Comparison of ENCODE assay signal across 9 cellular contexts in the genomic region with DNA sequence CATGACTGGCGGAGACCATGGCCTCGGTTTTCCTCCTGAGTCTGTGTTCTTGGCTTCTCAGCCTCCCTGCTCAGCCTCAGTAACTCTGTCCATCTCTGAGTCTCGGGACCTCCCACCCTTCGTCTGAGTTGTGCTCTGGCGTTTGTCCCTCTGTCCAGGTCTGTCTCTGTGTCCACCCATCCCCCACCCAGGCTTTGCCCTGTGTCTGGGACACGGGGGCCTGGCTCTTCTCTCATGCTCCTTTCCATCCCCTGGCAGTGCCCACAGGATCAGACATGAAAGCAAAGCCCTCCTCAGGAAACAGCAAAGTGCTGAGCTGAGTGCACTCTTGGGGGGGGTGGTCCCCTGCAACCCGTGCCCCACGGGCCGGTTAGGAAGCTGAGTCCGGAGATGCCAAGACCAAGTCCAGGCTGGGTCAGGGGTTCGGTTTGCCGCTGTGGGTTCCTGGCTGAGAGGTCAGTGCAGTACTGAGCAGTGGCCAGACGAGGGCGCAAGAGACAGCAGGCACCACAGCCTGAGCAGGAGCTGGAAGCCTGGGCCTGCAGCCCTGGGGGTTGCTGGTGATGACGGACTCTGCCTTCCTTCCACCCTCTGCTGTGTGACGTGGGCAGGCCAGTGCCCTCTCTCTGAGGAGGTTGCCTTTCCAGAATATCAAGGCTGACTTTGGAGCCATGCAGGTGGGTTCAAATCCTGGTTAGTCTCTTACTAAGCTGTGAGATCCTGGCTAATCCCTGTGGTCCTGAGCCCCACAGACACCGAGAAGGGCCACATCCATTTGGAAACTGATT. TPM values are rescaled to one million over a fixed set of nuclear protein-coding genes. Genes with fewer than 3 reads are reported as not detected.
DNase-seq lines count a peak whose midpoint lies in the region; ATAC-seq, FAIRE-seq and TF ChIP-seq lines count a peak whose summit lies in the region.
"Had no signal": no experiment of that assay in that cellular context is flagged by ENCODE, and none has a peak within 500 bp of the region (broad histone marks: within the 10 kb centered on the region; RNA-seq: fewer than 3 reads in every experiment).

No MANE protein-coding gene starts in this region.

- H3K79me2 ChIP-seq in osteoblast (ENCODE audit: insufficient read depth, low read length), result no peaks in the 10 kb centered on the region

- peaks cover 0 to 3% (median 0%) of the 10 kb centered on the region in 3 donors for H3K27me3 Mint-ChIP-seq in CD14-positive monocyte (ENCODE audit: low read depth in 3 of 3)

- H3K4me1 ChIP-seq in SJSA1 (replicated peaks) (peaks cover 45% of the 10 kb centered on the region), gastroesophageal sphincter (peaks cover 0 to 39% (median 7%) of the 10 kb centered on the region in 3 donors), osteoblast (ENCODE audit: insufficient read depth, low read length) (no peaks in the 10 kb centered on the region), thymus (ENCODE audit: control insufficient read depth, insufficient read depth, low read length) (peaks cover 57% of the 10 kb centered on the region)

- H2AFZ ChIP-seq in osteoblast (ENCODE audit: low read length), result peak overlapping the region; percentile 26

- H3K4me2 ChIP-seq in osteoblast (ENCODE audit: insufficient read depth, low read length), result no peak overlapping the region

- peak; percentile 92 for DNase-seq in CD14-positive monocyte (ENCODE audit: low spot score)
- DNase-seq in HTR-8/SVneo (ENCODE audit: insufficient read length, low spot score), result peak; percentile 93
- DNase-seq in SJSA1 (ENCODE audit: low read depth in 1 of 2, low spot score in 2 of 2), result peak; percentile 62 to 82
- DNase-seq in activated gamma-delta T cell treated with Interleukin-2 at 50 U/mL for 16 hours, result peak; percentile 81
- DNase-seq in osteoblast (ENCODE audit: insufficient read length, low spot score, missing footprints), result peak; percentile 99

- H3K36me3 ChIP-seq in SJSA1 (0 out of 2 replicates have a peak, but pooled peaks cover 12% of the 10 kb centered on the region), gastroesophageal sphincter (no peaks in the 10 kb centered on the region), osteoblast (ENCODE audit: insufficient read depth, low read length) (no peaks in the 10 kb centered on the region), thymus (ENCODE audit: control insufficient read depth, insufficient read depth) (no peaks in the 10 kb centered on the region)

- peak overlapping the region; percentile 96 to 97 for H3K4me3 Mint-ChIP-seq in CD14-positive monocyte

- intact Hi-C loops in CD14-positive monocyte (cut with micrococcal nuclease), result loop anchor here (1.0 to 10.0 kb wide), 4 partner anchors 21 to 89 kb away; a partner anchor contains a TSS

- no peaks in the 10 kb centered on the region for H3K9me3 ChIP-seq in SJSA1 (replicated peaks)
- H3K9me3 ChIP-seq in gastroesophageal sphincter, result no peaks in the 10 kb centered on the region
- no peaks in the 10 kb centered on the region for H3K9me3 ChIP-seq in osteoblast (ENCODE audit: low read depth, low read length)
- H3K9me3 ChIP-seq in thymus (ENCODE audit: control insufficient read depth), result peaks cover 1% of the 10 kb centered on the region

- H3K4me3 ChIP-seq in SJSA1 (no peak overlapping the region), gastroesophageal sphincter (peak overlapping the region in 1 of 2 donors; percentile 32), osteoblast (ENCODE audit: insufficient read depth, low read length) (no peak overlapping the region), thymus (ENCODE audit: low read length) (peak overlapping the region; percentile 20)
- H3K4me3 ChIP-seq: SK-N-MC had no signal

- H3K4me1 Mint-ChIP-seq in CD14-positive monocyte, result peaks cover 72% of the 10 kb centered on the region

- WGBS in gastroesophageal sphincter (ENCODE audit: low coverage in 1 of 2), 2 donors, result 35 to 48% methylated on average over 2 to 4 of the region's 17 CpGs
- WGBS in thymus, result 31% methylated on average over 17 of the region's 17 CpGs

- peaks cover 30 to 53% of the 10 kb centered on the region in 2 donors for H3K36me3 Mint-ChIP-seq in CD14-positive monocyte

- H4K20me1 ChIP-seq in osteoblast (ENCODE audit: insufficient read depth, low read length), result no peaks in the 10 kb centered on the region

- TF ChIP-seq CTCF in CD14-positive monocyte (IDR thresholded peaks at IDR 0.05) (peak; percentile 98), gastroesophageal sphincter (IDR thresholded peaks at IDR 0.05) (peak in 3 of 4 experiments; percentile 90 to 98 (median 93)), osteoblast (IDR thresholded peaks at IDR 0.05; ENCODE audit: extremely low read depth, low read depth, low read length) (peak; percentile 94)

- no peak for TF ChIP-seq POLR2A in gastroesophageal sphincter (IDR thresholded peaks at IDR 0.05)

- TF ChIP-seq EP300 in gastroesophageal sphincter (IDR thresholded peaks at IDR 0.05), result no peak

- peak overlapping the region; percentile 94 to 99 (median 98) for H3K27ac Mint-ChIP-seq in CD14-positive monocyte

- peak; percentile 47 for ATAC-seq in GM19328 (IDR thresholded peaks at IDR 0.05; ENCODE audit: unreplicated experiment)
- peak; percentile 80 for ATAC-seq in gastroesophageal sphincter

- H3K27ac ChIP-seq in SJSA1 (no peak overlapping the region), gastroesophageal sphincter (peak overlapping the region in 3 of 4 donors; percentile 7 to 76 (median 54)), osteoblast (ENCODE audit: low read depth, low read length) (no peak overlapping the region), thymus (ENCODE audit: low read depth) (no peak overlapping the region)
- H3K27ac ChIP-seq: SK-N-MC had no signal

- H3K27me3 ChIP-seq in SJSA1 (replicated peaks), result no peaks in the 10 kb centered on the region
- H3K27me3 ChIP-seq in gastroesophageal sphincter, result no peaks in the 10 kb centered on the region
- H3K27me3 ChIP-seq in osteoblast (ENCODE audit: insufficient read depth, low read length), result no peaks in the 10 kb centered on the region
- H3K27me3 ChIP-seq in thymus (ENCODE audit: control insufficient read depth, insufficient read depth), result no peaks in the 10 kb centered on the region

- H3K9me3 Mint-ChIP-seq in CD14-positive monocyte, result peaks cover 0 to 4% (median 0%) of the 10 kb centered on the region in 7 donors

- FAIRE-seq in HTR-8/SVneo (lab: Jason Lieb, UNC), result peak; percentile 87

RNA-seq across cellular contexts. Expression of a gene that starts 2.5 kb away (rescaled TPM):
- polyA plus RNA-seq in CD14-positive monocyte, result 10 to 100 TPM; 22.9 to 33.8 TPM
- total RNA-seq in SJSA1 (2014; rRNA removed; shearing (Covaris generic)), result 5.1 and 9.6 TPM in 2 replicates
- total RNA-seq in gastroesophageal sphincter, result 10 to 100 TPM in 1 of 4 donors, 1 to 10 TPM in 3; 1.6 to 11.6 (median 3.2) TPM
- under 0.01 TPM in 1 of 2 replicates, not detected in the other for total RNA-seq in osteoblast
- 6.0 TPM for polyA plus RNA-seq in thymus

RNA-seq across cellular contexts. Expression of a gene that starts 20.9 kb away (rescaled TPM):
- polyA plus RNA-seq in CD14-positive monocyte (1 to 10 TPM in 1 of 2 donors, under 1 TPM in 1; 0.74 to 1.5 TPM), thymus (10.8 TPM)
- total RNA-seq in SJSA1 (2014; rRNA removed; shearing (Covaris generic)), result 12.0 and 15.3 TPM in 2 replicates
- total RNA-seq in gastroesophageal sphincter (1 to 10 TPM; 3.4 to 7.1 (median 3.8) TPM), osteoblast (8.7 and 9.1 TPM in 2 replicates)

RNA-seq across cellular contexts. Expression of a gene that starts 50.5 kb away (rescaled TPM):
- polyA plus RNA-seq in CD14-positive monocyte (1 to 10 TPM; 6.9 to 9.5 TPM), thymus (116 TPM)
- total RNA-seq in SJSA1 (2014; rRNA removed; shearing (Covaris generic)), result 0.06 and 0.89 TPM in 2 replicates
- total RNA-seq in gastroesophageal sphincter (10 to 100 TPM in 3 of 4 donors, 1 to 10 TPM in 1; 5.9 to 35.9 (median 18.1) TPM), osteoblast (1.4 and 1.8 TPM in 2 replicates)

Comparison
In these comparisons a context has a peak if more than half of its experiments do, and no peak if none do; other contexts are left out.
1. H3K27ac ChIP-seq: peak in gastroesophageal sphincter (3 of 4); none in SJSA1 (single experiment), osteoblast (single experiment) and thymus (single experiment).
2. Peak in every context shown above with its lines, with median percentiles within 50 percentile points of each other: DNase-seq and CTCF ChIP-seq.